In genomic region chr2:174076040-174076439, GRCh38 we compare ENCODE assay signal across 26 cellular contexts.
DNase-seq lines count a peak whose midpoint lies in the region; ATAC-seq, FAIRE-seq and TF ChIP-seq lines count a peak whose summit lies in the region.
"Had no signal": no experiment of that assay in that cellular context is flagged by ENCODE, and none has a peak within 500 bp of the region (broad histone marks: within the 10 kb centered on the region; RNA-seq: fewer than 3 reads in every experiment).

No MANE protein-coding gene starts in this region.

- FAIRE-seq in GM18507 (lab: Jason Lieb, UNC) (peak; percentile 44), H1 (lab: Jason Lieb, UNC) (peak; percentile 36)
- FAIRE-seq: endothelial cell of umbilical vein, urothelium cell line had no signal

- intact Hi-C loops in natural killer cell (cut with micrococcal nuclease): loop anchor here (5.0 to 10.0 kb wide), 2 partner anchors 191 to 674 kb away; no protein-coding TSS in a partner anchor

- H3K27ac Mint-ChIP-seq in mesothelial cell of epicardium (peak overlapping the region; percentile 52), natural killer cell (no peak overlapping the region)
- H3K27ac Mint-ChIP-seq: activated CD4-positive, alpha-beta T cell treated with anti-CD3 and anti-CD28 coated beads, Interleukin-2, amount 10 ng/mL, durations not matched to agents 7 days and 5 days; activated T-cell treated with anti-CD3 and anti-CD28 coated beads, Interleukin-2, amount 50 U/mL, for 24 hours; CD4-positive, CD25-positive, alpha-beta regulatory T cell; WTC11 had no signal

- TF ChIP-seq CTCF in LNCAP (IDR thresholded peaks at IDR 0.05): peak; percentile 26; the same call in 1 of the 2 replicates
- no peak for TF ChIP-seq CTCF in H1 (IDR thresholded peaks at IDR 0.05; ENCODE audit: control extremely low read depth in 1 of 3, insufficient read depth in 1 of 3, low read depth in 1 of 3, low read length in 3 of 3)
- TF ChIP-seq CTCF in mesothelial cell of epicardium (IDR thresholded peaks at IDR 0.05; ENCODE audit: unreplicated experiment): no peak
- no peak for TF ChIP-seq CTCF in natural killer cell (IDR thresholded peaks at IDR 0.05)
- TF ChIP-seq CTCF in right atrium auricular region (IDR thresholded peaks at IDR 0.05): no peak

- H3K23me2 ChIP-seq in H1 (ENCODE audit: low read depth, low read length): no peaks in the 10 kb centered on the region

- H3K79me1 ChIP-seq in H1 (ENCODE audit: low read depth, low read length): no peaks in the 10 kb centered on the region

- H3K9me3 Mint-ChIP-seq in mesothelial cell of epicardium: no peaks in the 10 kb centered on the region
- H3K9me3 Mint-ChIP-seq in natural killer cell: no peaks in the 10 kb centered on the region
- H3K9me3 Mint-ChIP-seq: activated CD4-positive, alpha-beta T cell treated with anti-CD3 and anti-CD28 coated beads, Interleukin-2, amount 10 ng/mL, durations not matched to agents 7 days and 5 days; activated T-cell treated with anti-CD3 and anti-CD28 coated beads, Interleukin-2, amount 50 U/mL, for 24 hours; CD4-positive, CD25-positive, alpha-beta regulatory T cell; WTC11 had no signal

- no peak overlapping the region for H2AFZ ChIP-seq in H1 (ENCODE audit: low read length)

- WGBS in H1 (ENCODE audit: extremely low coverage in 1 of 2, insufficient coverage in 1 of 2, insufficient read length in 1 of 2, insufficient replicate concordance in 2 of 2, low coverage in 1 of 2, low lambda C conversion rate in 2 of 2, missing lambda C conversion rate in 1 of 2), 2 experiments: 82% methylated on average over 2 of the region's 2 CpGs; no CpG with 5 or more reads in 1 of the 2 experiments

- no peak overlapping the region for H4K5ac ChIP-seq in H1 (ENCODE audit: insufficient read length, low read depth, low read length)

- H3K4me3 Mint-ChIP-seq in mesothelial cell of epicardium: no peak overlapping the region
- H3K4me3 Mint-ChIP-seq in natural killer cell: no peak overlapping the region
- H3K4me3 Mint-ChIP-seq: activated CD4-positive, alpha-beta T cell treated with anti-CD3 and anti-CD28 coated beads, Interleukin-2, amount 10 ng/mL, durations not matched to agents 7 days and 5 days; activated T-cell treated with anti-CD3 and anti-CD28 coated beads, Interleukin-2, amount 50 U/mL, for 24 hours; CD4-positive, CD25-positive, alpha-beta regulatory T cell; WTC11 had no signal

- no peak overlapping the region for H3K23ac ChIP-seq in H1 (ENCODE audit: insufficient read length)

- no peak overlapping the region for H3K9ac ChIP-seq in H1 (replicated peaks in 1 of 4; ENCODE audit: extremely low read depth in 1 of 4, low read depth in 3 of 4, low read length in 3 of 4)

- H3K4me3 ChIP-seq in H1 (ENCODE audit: extremely low read depth in 1 of 4, insufficient read depth in 2 of 4, low read depth in 3 of 4, low read length in 4 of 4) (no peak overlapping the region), right atrium auricular region (no peak overlapping the region)
- H3K4me3 ChIP-seq: heart right ventricle, MG63, sigmoid colon, testis had no signal

- H3K27me3 Mint-ChIP-seq in mesothelial cell of epicardium (ENCODE audit: low read depth): no peaks in the 10 kb centered on the region
- no peaks in the 10 kb centered on the region for H3K27me3 Mint-ChIP-seq in natural killer cell (ENCODE audit: low read depth in 2 of 2)
- H3K27me3 Mint-ChIP-seq: activated CD4-positive, alpha-beta T cell treated with anti-CD3 and anti-CD28 coated beads, Interleukin-2, amount 10 ng/mL, durations not matched to agents 7 days and 5 days; activated T-cell treated with anti-CD3 and anti-CD28 coated beads, Interleukin-2, amount 50 U/mL, for 24 hours; CD4-positive, CD25-positive, alpha-beta regulatory T cell had no signal

- H2BK20ac ChIP-seq in H1 (ENCODE audit: low read length): no peak overlapping the region

- POLR2A ChIA-PET in H1 (lab: Charles Lee; ENCODE audit: partially characterized antibody): interaction anchor here (1.1 kb wide), 1 partner anchor 10 kb away, joined by 3 read pairs; no protein-coding TSS in a partner anchor

- H3K14ac ChIP-seq in H1 (ENCODE audit: insufficient read length): no peak overlapping the region

- H3K4me1 ChIP-seq in H1 (replicated peaks in 1 of 4; ENCODE audit: control insufficient read depth in 3 of 4, insufficient read depth in 4 of 4, low read length in 3 of 4) (peaks cover 0 to 5% (median 2%) of the 10 kb centered on the region in 4 experiments; a peak in 3 of 7 replicates), right atrium auricular region (no peaks in the 10 kb centered on the region)
- H3K4me1 ChIP-seq: heart right ventricle, sigmoid colon, testis had no signal

- no peak overlapping the region for H2BK12ac ChIP-seq in H1 (ENCODE audit: low read depth, low read length)

- H4K91ac ChIP-seq in H1 (replicated peaks; ENCODE audit: insufficient read length, low read length): no peak overlapping the region

- H3K79me2 ChIP-seq in H1 (ENCODE audit: control insufficient read depth in 1 of 2, insufficient read depth in 2 of 2, low read length in 2 of 2): no peaks in the 10 kb centered on the region

- H3K27ac ChIP-seq in H1 (ENCODE audit: low read depth, low read length) (no peak overlapping the region), right atrium auricular region (no peak overlapping the region)
- H3K27ac ChIP-seq: heart right ventricle, sigmoid colon, testis had no signal

- H3K56ac ChIP-seq in H1 (replicated peaks; ENCODE audit: insufficient read length, low read depth, low read length): no peak overlapping the region

- no peak for TF ChIP-seq EP300 in H1 (IDR thresholded peaks at IDR 0.05; ENCODE audit: borderline replicate concordance in 1 of 2, low read depth in 2 of 2, low read length in 2 of 2)

- H3K4me1 Mint-ChIP-seq in mesothelial cell of epicardium (peaks cover 13% of the 10 kb centered on the region), natural killer cell (peaks cover 5 to 7% of the 10 kb centered on the region in 2 donors)
- H3K4me1 Mint-ChIP-seq: activated CD4-positive, alpha-beta T cell treated with anti-CD3 and anti-CD28 coated beads, Interleukin-2, amount 10 ng/mL, durations not matched to agents 7 days and 5 days had no signal

- H2BK5ac ChIP-seq in H1 (ENCODE audit: low read depth, low read length): no peak overlapping the region

- no peaks in the 10 kb centered on the region for H4K20me1 ChIP-seq in H1 (replicated peaks in 1 of 2; ENCODE audit: control insufficient read depth in 1 of 2, insufficient read depth in 2 of 2, low read length in 2 of 2)

- H3K27me3 ChIP-seq in H1 (replicated peaks in 1 of 4; ENCODE audit: control insufficient read depth in 3 of 4, extremely low read depth in 1 of 4, insufficient read depth in 3 of 4, low read length in 3 of 4) (no peaks in the 10 kb centered on the region), right atrium auricular region (no peaks in the 10 kb centered on the region)
- H3K27me3 ChIP-seq: heart right ventricle, MG63, sigmoid colon, testis had no signal

- no peak overlapping the region for H4K8ac ChIP-seq in H1 (ENCODE audit: extremely low read depth, insufficient read depth, low read length)

- ATAC-seq in natural killer cell: no peak
- ATAC-seq: heart right ventricle; left cardiac atrium; stimulated activated naive CD8-positive, alpha-beta T cell treated with anti-CD3 and anti-CD28 coated beads, Interleukin-15, Interleukin-2, amounts not matched to agents 100 U/mL and 50 U/mL, for 24 hours; WTC11 had no signal

- DNase-seq in GM18507 (ENCODE audit: extremely low spot score, insufficient read length, low read depth) (no peak), H1 (ENCODE audit: low read depth in 1 of 2, low spot score in 2 of 2) (no peak), mesothelial cell of epicardium (ENCODE audit: low spot score in 2 of 2, unreplicated experiment in 2 of 2) (no peak), natural killer cell (no peak), inferior parietal cortex (ENCODE audit: extremely low spot score) (no peak), right atrium auricular region (ENCODE audit: low spot score) (no peak)
- DNase-seq: activated CD4-positive, alpha-beta T cell treated with anti-CD3 and anti-CD28 coated beads, Interleukin-2, amount 10 ng/mL, durations not matched to agents 7 days and 5 days; activated gamma-delta T cell; activated T-cell treated with anti-CD3 and anti-CD28 coated beads, Interleukin-2, amount 50 U/mL, for 24 hours; CD4-positive, CD25-positive, alpha-beta regulatory T cell; heart right ventricle; left cardiac atrium; MG63; NCI-H2029; NCI-H345; NCI-H774; Right ventricle myocardium superior; sigmoid colon; stimulated activated naive CD8-positive, alpha-beta T cell treated with anti-CD3 and anti-CD28 coated beads, Interleukin-15, Interleukin-2, amounts not matched to agents 100 U/mL and 50 U/mL, for 24 hours; SW 1271; T-helper 9 cell; testis had no signal

- no peak for TF ChIP-seq POLR2A in H1 (IDR thresholded peaks at IDR 0.05; ENCODE audit: control extremely low read depth in 1 of 2, low read depth in 2 of 2, low read length in 2 of 2)

- no peak overlapping the region for H3K4me2 ChIP-seq in H1 (ENCODE audit: insufficient read depth in 1 of 2, low read depth in 2 of 2, low read length in 2 of 2)

- H2BK15ac ChIP-seq in H1 (ENCODE audit: low read length): no peak overlapping the region

- no peaks in the 10 kb centered on the region for H3K9me3 ChIP-seq in H1 (ENCODE audit: insufficient read depth in 2 of 2, low read depth in 1 of 2, low read length in 1 of 2)
- no peaks in the 10 kb centered on the region for H3K9me3 ChIP-seq in right atrium auricular region
- H3K9me3 ChIP-seq: heart right ventricle, MG63, sigmoid colon, testis had no signal

- H2BK120ac ChIP-seq in H1 (replicated peaks; ENCODE audit: low read depth, low read length): no peak overlapping the region

- H3K4ac ChIP-seq in H1 (replicated peaks; ENCODE audit: insufficient read length, low read depth, low read length): no peak overlapping the region

- CTCF ChIA-PET in H1 (lab: Charles Lee; ENCODE audit: partially characterized antibody): no interaction called here

- no peak overlapping the region for H2AK5ac ChIP-seq in H1 (ENCODE audit: low read depth, low read length)

- H3K36me3 ChIP-seq in H1 (ENCODE audit: control insufficient read depth in 2 of 4, insufficient read depth in 4 of 4, low read length in 3 of 4) (peaks cover 0 to 4% (median 0%) of the 10 kb centered on the region in 4 experiments; a peak in 2 of 8 replicates), right atrium auricular region (no peaks in the 10 kb centered on the region)

- TF ChIP-seq RAD21 in H1 (IDR thresholded peaks at IDR 0.05 in 1 of 2, conservative IDR thresholded peaks at IDR 0.05 in 1 of 2; ENCODE audit: low read depth in 2 of 2, low read length in 2 of 2): no peak

- H3K36me3 Mint-ChIP-seq in mesothelial cell of epicardium (no peaks in the 10 kb centered on the region), natural killer cell (peaks cover 9% of the 10 kb centered on the region)

- no peak overlapping the region for H3K18ac ChIP-seq in H1 (ENCODE audit: extremely low read depth, low read length)

TF ChIP-seq in H1, 55 proteins besides CTCF, POLR2A, EP300 and RAD21:
- no peak for TF ChIP-seq CEBPB (IDR thresholded peaks at IDR 0.05; ENCODE audit: low read depth, low read length)
- TF ChIP-seq CHD2 (IDR thresholded peaks at IDR 0.05; ENCODE audit: low read length): no peak
- no peak for TF ChIP-seq SAP30 (IDR thresholded peaks at IDR 0.05; ENCODE audit: insufficient read depth, insufficient replicate concordance, low read length)
- no peak for TF ChIP-seq SP2 (IDR thresholded peaks at IDR 0.05; ENCODE audit: low read length)
